3 cellular contexts compared by ENCODE assay signal in genomic region chr2:2178921-2179320, GRCh38.
"Had no signal": no experiment of that assay in that cellular context is flagged by ENCODE, and none has a peak within 500 bp of the region (broad histone marks: within the 10 kb centered on the region; RNA-seq: fewer than 3 reads in every experiment).

No MANE protein-coding gene starts in this region.

- DNase-seq: GDM1, GF-D8 had no signal

- ATAC-seq: GM12878 had no signal

- H3K4me3 ChIP-seq: GM12878 had no signal
